16 cellular contexts compared by ENCODE assay signal in genomic region chr3:192033246-192033645, GRCh38.
"Had no signal": no experiment of that assay in that cellular context is flagged by ENCODE, and none has a peak within 500 bp of the region (broad histone marks: within the 10 kb centered on the region; RNA-seq: fewer than 3 reads in every experiment).

No MANE protein-coding gene starts in this region.

- H3K36me3 Mint-ChIP-seq: T-cell had no signal

- H3K36me3 ChIP-seq: esophagus squamous epithelium, right atrium auricular region, suprapubic skin, vagina had no signal

- H3K27me3 Mint-ChIP-seq: activated CD8-positive, alpha-beta T cell treated with anti-CD3 and anti-CD28 coated beads for 36 hours; stimulated activated naive CD8-positive, alpha-beta T cell treated with anti-CD3 and anti-CD28 coated beads, Interleukin-15, Interleukin-2, amounts not matched to agents 100 ng/mL and 50 ng/mL, for 24 hours; T-cell had no signal

- FAIRE-seq: islet of Langerhans had no signal

- DNase-seq: activated CD4-positive, alpha-beta T cell treated with anti-CD3 and anti-CD28 coated beads for 48 hours; activated CD4-positive, CD25-positive, alpha-beta regulatory T cell; activated CD8-positive, alpha-beta T cell treated with anti-CD3 and anti-CD28 coated beads for 36 hours; activated naive CD4-positive, alpha-beta T cell treated with anti-CD3 and anti-CD28 coated beads for 36 hours; activated T-cell treated with anti-CD3 and anti-CD28 coated beads, Interleukin-2, amount 50 U/mL, for 1 hour; cortex of kidney; effector CD8-positive, alpha-beta T cell; esophagus squamous epithelium; T-cell; trophoblast cell had no signal

- H3K9me3 ChIP-seq: esophagus squamous epithelium, right atrium auricular region, suprapubic skin, vagina had no signal

- H3K27me3 ChIP-seq: esophagus squamous epithelium, right atrium auricular region, suprapubic skin, vagina had no signal

- H3K4me3 Mint-ChIP-seq: activated CD8-positive, alpha-beta T cell treated with anti-CD3 and anti-CD28 coated beads for 36 hours; activated naive CD4-positive, alpha-beta T cell treated with anti-CD3 and anti-CD28 coated beads for 36 hours; stimulated activated naive CD8-positive, alpha-beta T cell treated with anti-CD3 and anti-CD28 coated beads, Interleukin-15, Interleukin-2, amounts not matched to agents 100 ng/mL and 50 ng/mL, for 24 hours; T-cell had no signal

- H3K27ac ChIP-seq: esophagus squamous epithelium, right atrium auricular region, suprapubic skin, vagina had no signal

- H3K4me3 ChIP-seq: esophagus squamous epithelium, right atrium auricular region, suprapubic skin, vagina had no signal

- H3K9me3 Mint-ChIP-seq: stimulated activated naive CD8-positive, alpha-beta T cell treated with anti-CD3 and anti-CD28 coated beads, Interleukin-15, Interleukin-2, amounts not matched to agents 100 ng/mL and 50 ng/mL, for 24 hours had no signal

- H3K4me1 Mint-ChIP-seq: T-cell had no signal

- ATAC-seq: activated CD8-positive, alpha-beta T cell treated with anti-CD3 and anti-CD28 coated beads for 36 hours; left lobe of liver; T-cell had no signal
